In the genomic region with DNA sequence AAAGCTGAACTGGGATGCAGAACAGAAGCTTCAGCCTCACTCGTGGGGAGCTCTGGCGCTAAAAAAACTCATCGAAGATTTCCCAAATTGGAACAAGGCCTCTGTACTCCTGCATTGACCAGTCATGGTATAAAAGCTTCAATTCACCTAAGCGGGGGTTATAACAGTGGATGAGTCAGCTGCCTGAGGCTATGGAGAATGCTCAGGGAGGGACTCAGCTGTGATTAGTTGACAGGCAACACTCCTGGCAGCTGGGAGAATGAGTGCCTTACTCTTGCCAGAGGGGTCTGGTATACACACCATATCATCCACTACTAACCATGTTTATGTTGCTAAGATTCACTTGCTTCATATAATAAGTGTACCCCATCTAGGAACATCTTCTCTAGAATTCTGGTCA, we compare ENCODE assay signal across 15 cellular contexts.
A peak's percentile ranks its signal among the peaks of the same experiment; 100 is the strongest.
DNase-seq lines count a peak whose midpoint lies in the region; ATAC-seq and TF ChIP-seq lines count a peak whose summit lies in the region.
"Had no signal": no experiment of that assay in that cellular context is flagged by ENCODE, and none has a peak within 500 bp of the region (broad histone marks: within the 10 kb centered on the region; RNA-seq: fewer than 3 reads in every experiment).

No MANE protein-coding gene starts in this region.

- ATAC-seq in HG03520 (IDR thresholded peaks at IDR 0.05; ENCODE audit: unreplicated experiment) (no peak), GM18858 (IDR thresholded peaks at IDR 0.05; ENCODE audit: unreplicated experiment) (no peak)
- ATAC-seq: stimulated activated naive CD8-positive, alpha-beta T cell treated with anti-CD3 and anti-CD28 coated beads, Interleukin-15, Interleukin-2, amounts not matched to agents 100 U/mL and 50 U/mL, for 24 hours had no signal

- CTCF ChIA-PET in HEK293T (lab: Yijun Ruan, JAX): no interaction called here

- peak; percentile 26 for DNase-seq in COLO668 (lab: John Stamatoyannopoulos, UW; ENCODE audit: unreplicated experiment)
- peak; percentile 20 for DNase-seq in HEK293T (ENCODE audit: extremely low spot score)
- peak; percentile 23 for DNase-seq in SW480 (ENCODE audit: low spot score)
- DNase-seq in iris pigment epithelial cell (ENCODE audit: low read depth): peak; percentile 34
- DNase-seq in activated effector memory CD4-positive, alpha-beta T cell treated with anti-CD3 and anti-CD28 coated beads, Interleukin-2, amount 50 U/mL, for 16 hours: no peak
- DNase-seq in KG1 (lab: John Stamatoyannopoulos, UW): no peak
- DNase-seq: activated naive CD4-positive, alpha-beta T cell; GF-D8; Karpas-422; retina; RPMI8226; stimulated activated CD4-positive, alpha-beta T cell treated with anti-CD3 and anti-CD28 coated beads, Interleukin-4, amount 100 ng/mL, for 24 hours; stimulated activated naive CD8-positive, alpha-beta T cell treated with anti-CD3 and anti-CD28 coated beads, Interleukin-15, Interleukin-2, amounts not matched to agents 100 U/mL and 50 U/mL, for 24 hours had no signal

- POLR2A ChIA-PET in HEK293T (lab: Yijun Ruan, JAX): no interaction called here

TF ChIP-seq in HEK293T, 16 proteins besides CTCF, POLR2A, EP300 and RAD21:
- TF ChIP-seq FOXA1 (IDR thresholded peaks at IDR 0.05) (no peak), FOXK2 (IDR thresholded peaks at IDR 0.05) (no peak), CTBP1 (IDR thresholded peaks at IDR 0.05; ENCODE audit: borderline replicate concordance) (no peak), ELF4 (IDR thresholded peaks at IDR 0.05) (no peak), ARNT (IDR thresholded peaks at IDR 0.05) (no peak), SP1 (IDR thresholded peaks at IDR 0.05) (no peak)

Comparison
In these comparisons a context has a peak if more than half of its experiments do, and no peak if none do; other contexts are left out.
1. DNase-seq: peak in COLO668 (single experiment), HEK293T (single experiment), SW480 (single experiment) and iris pigment epithelial cell (single experiment); none in activated effector memory CD4-positive, alpha-beta T cell treated with anti-CD3 and anti-CD28 coated beads, Interleukin-2, amount 50 U/mL, for 16 hours (single experiment) and KG1 (single experiment).